Comparison of ENCODE assay signal across 8 cellular contexts in the genomic region with DNA sequence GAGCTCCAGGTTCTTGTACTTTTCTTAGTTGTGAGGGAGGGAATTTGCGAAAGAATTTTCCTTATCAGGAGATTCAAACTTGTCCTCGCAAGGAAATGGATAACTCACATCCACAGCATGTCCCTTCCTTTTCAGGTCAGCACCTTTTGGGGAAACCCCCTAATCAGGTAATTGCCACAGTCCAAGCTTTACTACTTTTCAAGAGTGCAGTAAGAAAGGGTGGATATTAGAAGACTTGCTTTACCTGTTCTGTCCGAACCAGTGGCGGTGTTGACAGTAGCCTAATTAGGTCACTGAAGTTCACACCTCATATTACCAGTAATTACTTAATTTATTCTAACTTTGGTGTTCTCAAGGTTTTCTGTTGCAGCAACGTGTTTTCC. TPM values are rescaled to one million over a fixed set of nuclear protein-coding genes. Genes with fewer than 3 reads are reported as not detected.
A peak's percentile ranks its signal among the peaks of the same experiment; 100 is the strongest.
DNase-seq lines count a peak whose midpoint lies in the region; ATAC-seq, FAIRE-seq and TF ChIP-seq lines count a peak whose summit lies in the region.

No MANE protein-coding gene starts in this region.

- TF ChIP-seq POLR2A in GM12892 (IDR thresholded peaks at IDR 0.05; ENCODE audit: low read depth, low read length) = no peak

- no peaks in the 10 kb centered on the region for H3K27me3 Mint-ChIP-seq in chondrocyte (ENCODE audit: low read depth)

- H3K4me3 ChIP-seq in mucosa of rectum (ENCODE audit: low read length in 2 of 2) = peak overlapping the region; percentile 75 to 91

- ATAC-seq in GM21786 (IDR thresholded peaks at IDR 0.05; ENCODE audit: unreplicated experiment) = peak; percentile 17

- H3K36me3 Mint-ChIP-seq in chondrocyte (ENCODE audit: low read depth) = peaks cover 2% of the 10 kb centered on the region

- TF ChIP-seq CTCF in chondrocyte (IDR thresholded peaks at IDR 0.05) = no peak

- H3K27ac Mint-ChIP-seq in chondrocyte (ENCODE audit: unreplicated experiment) = peak overlapping the region; percentile 50

- no peaks in the 10 kb centered on the region for H3K27me3 ChIP-seq in mucosa of rectum (ENCODE audit: control insufficient read depth in 2 of 2, insufficient read depth in 2 of 2, low read length in 2 of 2)

- no peaks in the 10 kb centered on the region for H3K9me3 ChIP-seq in mucosa of rectum (ENCODE audit: control insufficient read depth in 2 of 2, low read length in 2 of 2)

- peak; percentile 78 for FAIRE-seq in GM12892 (lab: Jason Lieb, UNC)

- H3K4me1 ChIP-seq in mucosa of rectum (ENCODE audit: control insufficient read depth in 2 of 2, insufficient read depth in 2 of 2, low read length in 2 of 2) = peaks cover 5% of the 10 kb centered on the region in 2 donors

- peak overlapping the region; percentile 75 to 77 for H3K27ac ChIP-seq in mucosa of rectum (ENCODE audit: low read depth in 2 of 2, low read length in 2 of 2)

- DNase-seq in GM12892 (ENCODE audit: insufficient read length) (no peak), LoVo (ENCODE audit: low spot score) (peak; percentile 15), chondrocyte (ENCODE audit: low spot score) (no peak), putamen (ENCODE audit: low spot score) (no peak), middle frontal gyrus (ENCODE audit: extremely low spot score, low spot score) (no peak), hypothalamus (lab: John Stamatoyannopoulos, UW) (no peak)

- no peaks in the 10 kb centered on the region for H3K36me3 ChIP-seq in mucosa of rectum (ENCODE audit: control insufficient read depth in 2 of 2, insufficient read depth in 2 of 2, low read length in 2 of 2)

- H3K4me1 Mint-ChIP-seq in chondrocyte (ENCODE audit: low read depth) = peaks cover 46% of the 10 kb centered on the region

- no peaks in the 10 kb centered on the region for H3K9me3 Mint-ChIP-seq in chondrocyte (ENCODE audit: low read depth)

- peak overlapping the region; percentile 52 to 70 for H3K9ac ChIP-seq in mucosa of rectum (ENCODE audit: low read depth in 1 of 2, low read length in 2 of 2)

- peak overlapping the region; percentile 98 for H3K4me3 Mint-ChIP-seq in chondrocyte (ENCODE audit: unreplicated experiment)

RNA-seq across cellular contexts. Expression of a gene that starts 6.7 kb away (rescaled TPM):
- polyA plus RNA-seq in GM12892 (2012; ENCODE audit: missing spikeins) = not detected
- total RNA-seq in chondrocyte = 0.31 TPM in 1 of 3 replicates, not detected in the others
